In genomic region chr9:92808726-92809451, GRCh38 we compare ENCODE assay signal across 1 cellular context.
TF ChIP-seq lines count a peak whose summit lies in the region.

No MANE protein-coding gene starts in this region.

TF ChIP-seq in HepG2, 621 proteins besides CTCF, POLR2A, EP300 and RAD21 (continued from another document and continues in another):
- TF ChIP-seq AKNA (CRISPR knock-in tag; IDR thresholded peaks at IDR 0.05; ENCODE audit: borderline replicate concordance) (no peak), RFXANK (CRISPR knock-in tag; IDR thresholded peaks at IDR 0.05) (no peak), ZMYM4 (CRISPR knock-in tag; IDR thresholded peaks at IDR 0.05) (peak; percentile 51; the same call in 1 of the 2 replicates), ZFX (CRISPR knock-in tag; IDR thresholded peaks at IDR 0.05; ENCODE audit: low read depth) (0 out of 2 replicates have a peak, but pooled peaks have one; percentile 21), MEF2D (CRISPR knock-in tag; IDR thresholded peaks at IDR 0.05) (no peak), MAX (IDR thresholded peaks at IDR 0.05) (peak; percentile 42; the same call in 1 of the 2 replicates), GABPB1 (CRISPR knock-in tag; IDR thresholded peaks at IDR 0.05) (peak; percentile 51; the same call in 1 of the 2 replicates), ARID4A (CRISPR knock-in tag; IDR thresholded peaks at IDR 0.05; ENCODE audit: borderline replicate concordance) (no peak; the same call in 1 of the 2 replicates), ETV5 (CRISPR knock-in tag; IDR thresholded peaks at IDR 0.05; ENCODE audit: borderline replicate concordance) (peak; percentile 37; the same call in 1 of the 2 replicates), ZNF224 (CRISPR knock-in tag; IDR thresholded peaks at IDR 0.05) (no peak), ZNF441 (CRISPR knock-in tag; IDR thresholded peaks at IDR 0.05; ENCODE audit: borderline replicate concordance) (no peak), KLF12 (CRISPR knock-in tag; IDR thresholded peaks at IDR 0.05; ENCODE audit: borderline replicate concordance) (0 out of 2 replicates have a peak, but pooled peaks have one; percentile 30), ZNF550 (CRISPR knock-in tag; IDR thresholded peaks at IDR 0.05; ENCODE audit: borderline replicate concordance) (0 out of 2 replicates have a peak, but pooled peaks have one; percentile 83), ZFP91 (CRISPR knock-in tag; IDR thresholded peaks at IDR 0.05; ENCODE audit: borderline replicate concordance) (peak; percentile 75; the same call in 1 of the 2 replicates), ARNT2 (CRISPR knock-in tag; IDR thresholded peaks at IDR 0.05; ENCODE audit: low read depth) (peak; percentile 58; the same call in 1 of the 2 replicates), ZNF563 (CRISPR knock-in tag; IDR thresholded peaks at IDR 0.05) (no peak; the same call in 1 of the 2 replicates), LCORL (IDR thresholded peaks at IDR 0.05) (no peak), LCORL (CRISPR knock-in tag; IDR thresholded peaks at IDR 0.05) (peak; percentile 54; the same call in 1 of the 2 replicates), HOXA7 (CRISPR knock-in tag; IDR thresholded peaks at IDR 0.05) (no peak), ZFY (CRISPR knock-in tag; IDR thresholded peaks at IDR 0.05) (peak; percentile 24; the same call in 1 of the 2 replicates), ZBTB39 (CRISPR knock-in tag; IDR thresholded peaks at IDR 0.05) (peak; percentile 52; the same call in 1 of the 2 replicates), ARNTL (CRISPR knock-in tag; IDR thresholded peaks at IDR 0.05) (no peak), SP140L (CRISPR knock-in tag; IDR thresholded peaks at IDR 0.05; ENCODE audit: borderline replicate concordance) (no peak), ZC3H13 (CRISPR knock-in tag; IDR thresholded peaks at IDR 0.05) (no peak)
- TF ChIP-seq, protein P1, sequence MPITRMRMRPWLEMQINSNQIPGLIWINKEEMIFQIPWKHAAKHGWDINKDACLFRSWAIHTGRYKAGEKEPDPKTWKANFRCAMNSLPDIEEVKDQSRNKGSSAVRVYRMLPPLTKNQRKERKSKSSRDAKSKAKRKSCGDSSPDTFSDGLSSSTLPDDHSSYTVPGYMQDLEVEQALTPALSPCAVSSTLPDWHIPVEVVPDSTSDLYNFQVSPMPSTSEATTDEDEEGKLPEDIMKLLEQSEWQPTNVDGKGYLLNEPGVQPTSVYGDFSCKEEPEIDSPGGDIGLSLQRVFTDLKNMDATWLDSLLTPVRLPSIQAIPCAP (CRISPR knock-in tag; IDR thresholded peaks at IDR 0.05; ENCODE audit: low read depth) = no peak
- TF ChIP-seq, protein P2, sequence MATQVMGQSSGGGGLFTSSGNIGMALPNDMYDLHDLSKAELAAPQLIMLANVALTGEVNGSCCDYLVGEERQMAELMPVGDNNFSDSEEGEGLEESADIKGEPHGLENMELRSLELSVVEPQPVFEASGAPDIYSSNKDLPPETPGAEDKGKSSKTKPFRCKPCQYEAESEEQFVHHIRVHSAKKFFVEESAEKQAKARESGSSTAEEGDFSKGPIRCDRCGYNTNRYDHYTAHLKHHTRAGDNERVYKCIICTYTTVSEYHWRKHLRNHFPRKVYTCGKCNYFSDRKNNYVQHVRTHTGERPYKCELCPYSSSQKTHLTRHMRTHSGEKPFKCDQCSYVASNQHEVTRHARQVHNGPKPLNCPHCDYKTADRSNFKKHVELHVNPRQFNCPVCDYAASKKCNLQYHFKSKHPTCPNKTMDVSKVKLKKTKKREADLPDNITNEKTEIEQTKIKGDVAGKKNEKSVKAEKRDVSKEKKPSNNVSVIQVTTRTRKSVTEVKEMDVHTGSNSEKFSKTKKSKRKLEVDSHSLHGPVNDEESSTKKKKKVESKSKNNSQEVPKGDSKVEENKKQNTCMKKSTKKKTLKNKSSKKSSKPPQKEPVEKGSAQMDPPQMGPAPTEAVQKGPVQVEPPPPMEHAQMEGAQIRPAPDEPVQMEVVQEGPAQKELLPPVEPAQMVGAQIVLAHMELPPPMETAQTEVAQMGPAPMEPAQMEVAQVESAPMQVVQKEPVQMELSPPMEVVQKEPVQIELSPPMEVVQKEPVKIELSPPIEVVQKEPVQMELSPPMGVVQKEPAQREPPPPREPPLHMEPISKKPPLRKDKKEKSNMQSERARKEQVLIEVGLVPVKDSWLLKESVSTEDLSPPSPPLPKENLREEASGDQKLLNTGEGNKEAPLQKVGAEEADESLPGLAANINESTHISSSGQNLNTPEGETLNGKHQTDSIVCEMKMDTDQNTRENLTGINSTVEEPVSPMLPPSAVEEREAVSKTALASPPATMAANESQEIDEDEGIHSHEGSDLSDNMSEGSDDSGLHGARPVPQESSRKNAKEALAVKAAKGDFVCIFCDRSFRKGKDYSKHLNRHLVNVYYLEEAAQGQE (IDR thresholded peaks at IDR 0.05; ENCODE audit: borderline replicate concordance in 1 of 2, low read depth in 1 of 2, low read length in 2 of 2) = no peak
- TF ChIP-seq, protein P3, sequence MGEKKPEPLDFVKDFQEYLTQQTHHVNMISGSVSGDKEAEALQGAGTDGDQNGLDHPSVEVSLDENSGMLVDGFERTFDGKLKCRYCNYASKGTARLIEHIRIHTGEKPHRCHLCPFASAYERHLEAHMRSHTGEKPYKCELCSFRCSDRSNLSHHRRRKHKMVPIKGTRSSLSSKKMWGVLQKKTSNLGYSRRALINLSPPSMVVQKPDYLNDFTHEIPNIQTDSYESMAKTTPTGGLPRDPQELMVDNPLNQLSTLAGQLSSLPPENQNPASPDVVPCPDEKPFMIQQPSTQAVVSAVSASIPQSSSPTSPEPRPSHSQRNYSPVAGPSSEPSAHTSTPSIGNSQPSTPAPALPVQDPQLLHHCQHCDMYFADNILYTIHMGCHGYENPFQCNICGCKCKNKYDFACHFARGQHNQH (CRISPR knock-in tag; IDR thresholded peaks at IDR 0.05) = 0 out of 2 replicates have a peak, but pooled peaks have one; percentile 16
- TF ChIP-seq, protein P4, sequence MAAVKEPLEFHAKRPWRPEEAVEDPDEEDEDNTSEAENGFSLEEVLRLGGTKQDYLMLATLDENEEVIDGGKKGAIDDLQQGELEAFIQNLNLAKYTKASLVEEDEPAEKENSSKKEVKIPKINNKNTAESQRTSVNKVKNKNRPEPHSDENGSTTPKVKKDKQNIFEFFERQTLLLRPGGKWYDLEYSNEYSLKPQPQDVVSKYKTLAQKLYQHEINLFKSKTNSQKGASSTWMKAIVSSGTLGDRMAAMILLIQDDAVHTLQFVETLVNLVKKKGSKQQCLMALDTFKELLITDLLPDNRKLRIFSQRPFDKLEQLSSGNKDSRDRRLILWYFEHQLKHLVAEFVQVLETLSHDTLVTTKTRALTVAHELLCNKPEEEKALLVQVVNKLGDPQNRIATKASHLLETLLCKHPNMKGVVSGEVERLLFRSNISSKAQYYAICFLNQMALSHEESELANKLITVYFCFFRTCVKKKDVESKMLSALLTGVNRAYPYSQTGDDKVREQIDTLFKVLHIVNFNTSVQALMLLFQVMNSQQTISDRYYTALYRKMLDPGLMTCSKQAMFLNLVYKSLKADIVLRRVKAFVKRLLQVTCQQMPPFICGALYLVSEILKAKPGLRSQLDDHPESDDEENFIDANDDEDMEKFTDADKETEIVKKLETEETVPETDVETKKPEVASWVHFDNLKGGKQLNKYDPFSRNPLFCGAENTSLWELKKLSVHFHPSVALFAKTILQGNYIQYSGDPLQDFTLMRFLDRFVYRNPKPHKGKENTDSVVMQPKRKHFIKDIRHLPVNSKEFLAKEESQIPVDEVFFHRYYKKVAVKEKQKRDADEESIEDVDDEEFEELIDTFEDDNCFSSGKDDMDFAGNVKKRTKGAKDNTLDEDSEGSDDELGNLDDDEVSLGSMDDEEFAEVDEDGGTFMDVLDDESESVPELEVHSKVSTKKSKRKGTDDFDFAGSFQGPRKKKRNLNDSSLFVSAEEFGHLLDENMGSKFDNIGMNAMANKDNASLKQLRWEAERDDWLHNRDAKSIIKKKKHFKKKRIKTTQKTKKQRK (IDR thresholded peaks at IDR 0.05; ENCODE audit: low read length) = no peak
